In the genomic region with DNA sequence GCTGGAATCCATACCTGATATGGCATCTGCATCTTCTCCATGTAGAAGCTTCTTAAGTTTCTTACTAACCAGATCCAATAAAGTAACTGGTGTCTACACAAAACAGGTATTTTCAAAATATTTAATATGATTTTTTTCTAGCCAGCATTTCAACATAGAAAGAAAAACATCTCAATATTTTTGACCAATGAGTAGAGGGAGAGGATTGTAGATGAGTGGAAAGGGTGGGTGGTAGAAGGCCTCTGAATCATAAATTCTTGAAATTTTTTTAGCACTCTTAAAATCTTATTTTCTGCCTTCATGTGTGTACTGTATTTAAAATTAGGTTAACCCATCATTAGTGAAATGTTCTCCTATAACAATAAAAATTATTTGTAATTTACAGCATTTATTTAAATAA, we compare ENCODE assay signal across 17 cellular contexts. TPM values are rescaled to one million over a fixed set of nuclear protein-coding genes. Genes with fewer than 3 reads are reported as not detected.
DNase-seq lines count a peak whose midpoint lies in the region; ATAC-seq and TF ChIP-seq lines count a peak whose summit lies in the region.
"Had no signal": no experiment of that assay in that cellular context is flagged by ENCODE, and none has a peak within 500 bp of the region (broad histone marks: within the 10 kb centered on the region; RNA-seq: fewer than 3 reads in every experiment).

No MANE protein-coding gene starts in this region.

- no peaks in the 10 kb centered on the region for H3K36me3 ChIP-seq in osteoblast (ENCODE audit: insufficient read depth, low read length)
- H3K36me3 ChIP-seq: HAP-1, SJSA1 had no signal

- no peak for TF ChIP-seq CTCF in osteoblast (IDR thresholded peaks at IDR 0.05; ENCODE audit: extremely low read depth, low read depth, low read length)

- peak overlapping the region; percentile 59 for H2AFZ ChIP-seq in osteoblast (ENCODE audit: low read length)

- no peaks in the 10 kb centered on the region for H3K79me2 ChIP-seq in osteoblast (ENCODE audit: insufficient read depth, low read length)

- H3K9me3 ChIP-seq in osteoblast (ENCODE audit: low read depth, low read length) = no peaks in the 10 kb centered on the region
- H3K9me3 ChIP-seq: HAP-1, SJSA1 had no signal

- H4K20me1 ChIP-seq in osteoblast (ENCODE audit: insufficient read depth, low read length) = no peaks in the 10 kb centered on the region

- H3K27me3 ChIP-seq in osteoblast (ENCODE audit: insufficient read depth, low read length) = no peaks in the 10 kb centered on the region
- H3K27me3 ChIP-seq: SJSA1 had no signal

- peaks cover 13% of the 10 kb centered on the region for H3K4me1 ChIP-seq in osteoblast (ENCODE audit: insufficient read depth, low read length)
- H3K4me1 ChIP-seq: HAP-1, SJSA1 had no signal

- peak overlapping the region; percentile 41 for H3K4me3 ChIP-seq in osteoblast (ENCODE audit: insufficient read depth, low read length)
- H3K4me3 ChIP-seq: HAP-1, SJSA1 had no signal

- peak overlapping the region; percentile 73 for H3K4me2 ChIP-seq in osteoblast (ENCODE audit: insufficient read depth, low read length)

- no peak for ATAC-seq in HG03521 (IDR thresholded peaks at IDR 0.05; ENCODE audit: unreplicated experiment)
- ATAC-seq: PC-3 had no signal

- H3K27ac ChIP-seq in osteoblast (ENCODE audit: low read depth, low read length) = peak overlapping the region; percentile 73
- H3K27ac ChIP-seq: C4-2B, SJSA1 had no signal

- DNase-seq in AG08396 (ENCODE audit: low spot score) (peak; percentile 19), HCEC 1CT (peak; percentile 45), dedifferentiated amniotic fluid mesenchymal stem cell (ENCODE audit: extremely low spot score) (peak; percentile 54), osteoblast (ENCODE audit: insufficient read length, low spot score, missing footprints) (peak; percentile 83), iPS-NIHi7 (ENCODE audit: extremely low spot score) (no peak), kidney tubule cell (ENCODE audit: low spot score) (no peak)
- no peak for DNase-seq in activated CD4-positive, alpha-beta T cell treated with anti-CD3 and anti-CD28 coated beads for 4 hours
- DNase-seq: MV-4-11, NCI-H1417, NCI-H1930, NCI-H2171, NCI-H774, PC-3 had no signal

RNA-seq across cellular contexts. Expression of a gene that starts 18.0 kb away (rescaled TPM):
- total RNA-seq in osteoblast = 0.36 and 1.5 TPM in 2 replicates

RNA-seq across cellular contexts. Expression of a gene that starts 18.1 kb away (rescaled TPM):
- total RNA-seq in osteoblast = 64.4 and 69.8 TPM in 2 replicates

RNA-seq across cellular contexts. Expression of a gene that starts 48.3 kb away (rescaled TPM):
- 13.6 and 19.2 TPM in 2 replicates for total RNA-seq in osteoblast

Comparison
In these comparisons a context has a peak if more than half of its experiments do, and no peak if none do; other contexts are left out.
1. DNase-seq: peak in AG08396 (single experiment), HCEC 1CT (single experiment), dedifferentiated amniotic fluid mesenchymal stem cell (single experiment) and osteoblast (single experiment); none in activated CD4-positive, alpha-beta T cell treated with anti-CD3 and anti-CD28 coated beads for 4 hours (0 of 2), iPS-NIHi7 (single experiment) and kidney tubule cell (single experiment).